ENCODE assay signal across 14 cellular contexts in the genomic region with DNA sequence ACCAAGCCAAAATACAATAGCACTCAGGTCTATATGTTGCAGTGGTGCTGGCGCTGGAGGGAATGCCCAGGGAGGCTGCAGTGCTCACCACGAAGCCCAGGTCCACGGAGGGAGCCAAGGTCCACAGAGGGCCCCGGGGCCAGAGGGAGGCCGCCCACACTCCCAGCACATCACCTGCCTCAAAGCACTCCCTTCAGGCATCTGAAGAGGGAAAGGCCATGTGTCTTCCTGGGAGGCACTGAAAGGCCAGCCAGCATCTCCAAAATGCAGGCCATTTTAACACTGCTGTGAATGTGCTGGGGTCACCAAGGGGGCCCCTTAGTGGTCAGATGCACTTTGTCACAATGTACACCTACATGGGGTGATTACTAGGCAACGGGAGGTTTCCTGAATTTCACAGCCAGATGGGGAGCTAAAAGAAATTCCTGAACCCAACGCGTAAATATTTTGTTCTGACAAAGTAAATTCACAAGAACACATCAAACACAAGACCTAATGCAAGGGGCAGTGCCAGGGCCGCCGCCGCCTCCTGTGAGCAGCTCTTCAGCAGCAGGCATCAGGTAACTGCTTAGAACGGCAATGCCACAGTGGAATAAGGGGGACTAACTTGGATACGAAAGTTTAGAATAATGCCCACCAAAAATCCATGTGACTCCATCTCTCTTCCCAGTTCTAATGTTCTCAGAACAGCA. TPM values are rescaled to one million over a fixed set of nuclear protein-coding genes. Genes with fewer than 3 reads are reported as not detected.
DNase-seq lines count a peak whose midpoint lies in the region; ATAC-seq, FAIRE-seq and TF ChIP-seq lines count a peak whose summit lies in the region.
"Had no signal": no experiment of that assay in that cellular context is flagged by ENCODE, and none has a peak within 500 bp of the region (broad histone marks: within the 10 kb centered on the region; RNA-seq: fewer than 3 reads in every experiment).

No MANE protein-coding gene starts in this region.

- FAIRE-seq in pancreas (lab: Jason Lieb, UNC) = no peak

- no peaks in the 10 kb centered on the region for H3K9me3 Mint-ChIP-seq in activated naive CD8-positive, alpha-beta T cell (ENCODE audit: low read depth)
- no peaks in the 10 kb centered on the region for H3K9me3 Mint-ChIP-seq in activated naive CD8-positive, alpha-beta T cell treated with anti-CD3 and anti-CD28 coated beads, Interleukin-2, amount 50 U/mL, for 24 hours
- H3K9me3 Mint-ChIP-seq in naive thymus-derived CD4-positive, alpha-beta T cell = no peaks in the 10 kb centered on the region
- H3K9me3 Mint-ChIP-seq: activated T-helper 2 cell treated with anti-CD3 and anti-CD28 coated beads, Interferon-gamma antibody, Interleukin-2, Interleukin-4, amounts not matched to agents 10 μg/mL and 5 μg/mL and 100 μg/mL, durations not matched to agents 14 hours and 24 hours and 36 hours had no signal

- H3K4me1 ChIP-seq in adrenal gland (replicated peaks in 1 of 2) = peaks cover 13 to 34% of the 10 kb centered on the region in 2 donors
- peaks cover 0 to 35% of the 10 kb centered on the region in 2 donors for H3K4me1 ChIP-seq in naive thymus-derived CD4-positive, alpha-beta T cell (ENCODE audit: control insufficient read depth in 2 of 2, insufficient read depth in 2 of 2, low read length in 2 of 2)
- peaks cover 4 to 20% of the 10 kb centered on the region in 2 donors for H3K4me1 ChIP-seq in thoracic aorta (ENCODE audit: control insufficient read depth in 1 of 2, low read depth in 2 of 2)
- H3K4me1 ChIP-seq in pancreas = no peaks in the 10 kb centered on the region
- H3K4me1 ChIP-seq in vagina = peaks cover 17% of the 10 kb centered on the region

- peak overlapping the region in 4 of 5 donors; percentile 26 to 86 (median 63) for H3K27ac ChIP-seq in adrenal gland
- H3K27ac ChIP-seq in naive thymus-derived CD4-positive, alpha-beta T cell (ENCODE audit: low read depth, low read length) = no peak overlapping the region
- peak overlapping the region; percentile 2 to 37 for H3K27ac ChIP-seq in thoracic aorta
- no peak overlapping the region for H3K27ac ChIP-seq in pancreas
- no peak overlapping the region for H3K27ac ChIP-seq in vagina
- H3K27ac ChIP-seq: upper lobe of right lung had no signal

- H3K36me3 ChIP-seq in adrenal gland (replicated peaks in 1 of 2) (peaks cover 0 to 51% of the 10 kb centered on the region in 2 donors), thoracic aorta (peaks cover 32% of the 10 kb centered on the region), pancreas (peaks cover 0 to 52% (median 40%) of the 10 kb centered on the region in 3 donors), vagina (peaks cover 5 to 42% of the 10 kb centered on the region in 2 donors)
- peaks cover 0 to 45% (median 3%) of the 10 kb centered on the region in 3 experiments for H3K36me3 ChIP-seq in naive thymus-derived CD4-positive, alpha-beta T cell (ENCODE audit: control insufficient read depth in 2 of 3, insufficient read depth in 3 of 3, low read length in 3 of 3)

- CTCF ChIA-PET in naive thymus-derived CD4-positive, alpha-beta T cell (lab: Charles Lee) = no interaction called here

- peaks cover 42% of the 10 kb centered on the region for H3K4me1 Mint-ChIP-seq in activated naive CD8-positive, alpha-beta T cell (ENCODE audit: low read depth)
- peaks cover 37% of the 10 kb centered on the region for H3K4me1 Mint-ChIP-seq in activated naive CD8-positive, alpha-beta T cell treated with anti-CD3 and anti-CD28 coated beads, Interleukin-2, amount 50 U/mL, for 24 hours
- peaks cover 31 to 54% (median 42%) of the 10 kb centered on the region in 7 donors for H3K4me1 Mint-ChIP-seq in naive thymus-derived CD4-positive, alpha-beta T cell

- intact Hi-C loops in adrenal gland (cut with DNase I) (loop anchor here in 1 of 2 donors (5.0 kb wide), 1 partner anchor 93 kb away; no protein-coding TSS in a partner anchor), pancreas (cut with DNase I) (loop anchor here in 1 of 3 donors (5.0 kb wide), 1 partner anchor 37 kb away; no protein-coding TSS in a partner anchor), vagina (cut with DNase I) (loop anchor here (10.0 kb wide), 1 partner anchor 95 kb away; no protein-coding TSS in a partner anchor)
- intact Hi-C loops in naive thymus-derived CD4-positive, alpha-beta T cell (cut with micrococcal nuclease) = loop anchor here in 1 of 2 donors (5.0 kb wide), 1 partner anchor 42 kb away; the partner anchor contains the start of gene USP22

- TF ChIP-seq CTCF in adrenal gland (IDR thresholded peaks at IDR 0.05) (no peak), thoracic aorta (IDR thresholded peaks at IDR 0.05) (no peak), pancreas (IDR thresholded peaks at IDR 0.05) (no peak), vagina (IDR thresholded peaks at IDR 0.05) (no peak)

- DNase-seq in activated naive CD8-positive, alpha-beta T cell treated with anti-CD3 and anti-CD28 coated beads, Interleukin-2, amount 50 U/mL, for 24 hours = no peak
- peak in 2 of 7 donors; percentile 29 to 52 for DNase-seq in adrenal gland
- DNase-seq in naive thymus-derived CD4-positive, alpha-beta T cell = no peak
- no peak for DNase-seq in thoracic aorta (ENCODE audit: low spot score)
- no peak for DNase-seq in pancreas
- DNase-seq in foreskin melanocyte = no peak
- DNase-seq in vagina (ENCODE audit: extremely low spot score in 2 of 2) = no peak
- DNase-seq: central memory CD4-positive, alpha-beta T cell; H7; midbrain had no signal

- no peak overlapping the region for H3K4me3 Mint-ChIP-seq in activated naive CD8-positive, alpha-beta T cell
- no peak overlapping the region for H3K4me3 Mint-ChIP-seq in activated naive CD8-positive, alpha-beta T cell treated with anti-CD3 and anti-CD28 coated beads, Interleukin-2, amount 50 U/mL, for 24 hours
- H3K4me3 Mint-ChIP-seq in naive thymus-derived CD4-positive, alpha-beta T cell = no peak overlapping the region

- H3K27me3 Mint-ChIP-seq in activated naive CD8-positive, alpha-beta T cell = no peaks in the 10 kb centered on the region
- H3K27me3 Mint-ChIP-seq in activated naive CD8-positive, alpha-beta T cell treated with anti-CD3 and anti-CD28 coated beads, Interleukin-2, amount 50 U/mL, for 24 hours = no peaks in the 10 kb centered on the region
- H3K27me3 Mint-ChIP-seq in naive thymus-derived CD4-positive, alpha-beta T cell = no peaks in the 10 kb centered on the region

- POLR2A ChIA-PET in naive thymus-derived CD4-positive, alpha-beta T cell (lab: Charles Lee) = no interaction called here

- H3K36me3 Mint-ChIP-seq in activated naive CD8-positive, alpha-beta T cell = peaks cover 7% of the 10 kb centered on the region
- H3K36me3 Mint-ChIP-seq in activated naive CD8-positive, alpha-beta T cell treated with anti-CD3 and anti-CD28 coated beads, Interleukin-2, amount 50 U/mL, for 24 hours (ENCODE audit: low read depth) = peaks cover 32% of the 10 kb centered on the region
- H3K36me3 Mint-ChIP-seq in naive thymus-derived CD4-positive, alpha-beta T cell = peaks cover 5 to 20% (median 11%) of the 10 kb centered on the region in 5 donors

- no peaks in the 10 kb centered on the region for H3K27me3 ChIP-seq in adrenal gland
- H3K27me3 ChIP-seq in naive thymus-derived CD4-positive, alpha-beta T cell (ENCODE audit: control insufficient read depth in 2 of 2, insufficient read depth in 2 of 2, low read length in 2 of 2) = no peaks in the 10 kb centered on the region
- H3K27me3 ChIP-seq in thoracic aorta (replicated peaks; ENCODE audit: insufficient read depth) = no peaks in the 10 kb centered on the region
- no peaks in the 10 kb centered on the region for H3K27me3 ChIP-seq in pancreas
- H3K27me3 ChIP-seq in vagina = no peaks in the 10 kb centered on the region
- H3K27me3 ChIP-seq: upper lobe of right lung had no signal

- TF ChIP-seq POLR2A in adrenal gland (IDR thresholded peaks at IDR 0.05) = no peak
- TF ChIP-seq POLR2A in vagina (IDR thresholded peaks at IDR 0.05) = no peak

- 78 to 85% (median 78%) methylated on average over 13 of the region's 13 CpGs for WGBS in adrenal gland, 4 donors
- 84 to 87% methylated on average over 13 of the region's 13 CpGs for WGBS in pancreas, 2 donors

- peak overlapping the region; percentile 69 for H3K27ac Mint-ChIP-seq in activated naive CD8-positive, alpha-beta T cell
- no peak overlapping the region for H3K27ac Mint-ChIP-seq in activated naive CD8-positive, alpha-beta T cell treated with anti-CD3 and anti-CD28 coated beads, Interleukin-2, amount 50 U/mL, for 24 hours
- H3K27ac Mint-ChIP-seq in naive thymus-derived CD4-positive, alpha-beta T cell = peak overlapping the region in 6 of 9 donors; percentile 2 to 91 (median 86)

- H3K4me3 ChIP-seq in adrenal gland (no peak overlapping the region), thoracic aorta (no peak overlapping the region), pancreas (no peak overlapping the region), vagina (no peak overlapping the region)
- H3K4me3 ChIP-seq in naive thymus-derived CD4-positive, alpha-beta T cell (ENCODE audit: low read length) = no peak overlapping the region
- H3K4me3 ChIP-seq: upper lobe of right lung had no signal

- no peaks in the 10 kb centered on the region for H3K9me3 ChIP-seq in adrenal gland (replicated peaks in 1 of 3)
- H3K9me3 ChIP-seq in naive thymus-derived CD4-positive, alpha-beta T cell (ENCODE audit: control insufficient read depth in 2 of 3, low read length in 3 of 3) = no peaks in the 10 kb centered on the region
- no peaks in the 10 kb centered on the region for H3K9me3 ChIP-seq in thoracic aorta
- H3K9me3 ChIP-seq in pancreas = no peaks in the 10 kb centered on the region
- no peaks in the 10 kb centered on the region for H3K9me3 ChIP-seq in vagina
- H3K9me3 ChIP-seq: upper lobe of right lung had no signal

- no peak for ATAC-seq in activated naive CD8-positive, alpha-beta T cell treated with anti-CD3 and anti-CD28 coated beads, Interleukin-2, amount 50 U/mL, for 24 hours
- no peak for ATAC-seq in naive thymus-derived CD4-positive, alpha-beta T cell
- ATAC-seq in thoracic aorta (ENCODE audit: insufficient number of reproducible peaks, low FRiP score, low read depth) = no peak
- ATAC-seq in pancreas = no peak
- ATAC-seq: esophagus mucosa had no signal

RNA-seq across cellular contexts. Expression of gene USP22, which starts 42.8 kb away (rescaled TPM):
- total RNA-seq in adrenal gland (100 to 1,000 TPM; 207 to 250 (median 228) TPM), thoracic aorta (100 to 1,000 TPM; 130 to 154 TPM), pancreas (100 to 1,000 TPM in 1 of 6 donors, 10 to 100 TPM in 5; 65.6 to 102 (median 78.0) TPM), vagina (79.1 TPM)
- polyA plus RNA-seq in adrenal gland (100 to 1,000 TPM in 1 of 3 donors, 10 to 100 TPM in 2; 43.0 to 142 (median 50.3) TPM), pancreas (10 to 100 TPM; 22.7 to 35.5 TPM)
- total RNA-seq in naive thymus-derived CD4-positive, alpha-beta T cell = 100 to 1,000 TPM; 134 to 172 (median 159) TPM
- 10 to 100 TPM; 35.0 to 50.7 TPM for polyA plus RNA-seq in naive thymus-derived CD4-positive, alpha-beta T cell

Comparison
In these comparisons a context has a peak if more than half of its experiments do, and no peak if none do; other contexts are left out.
1. H3K27ac ChIP-seq: peak in adrenal gland (4 of 5) and thoracic aorta (2 of 2); none in naive thymus-derived CD4-positive, alpha-beta T cell (single experiment), pancreas (0 of 4) and vagina (single experiment).